8 cellular contexts compared by ENCODE assay signal in genomic region chr20:6006603-6006949, GRCh38. TPM values are rescaled to one million over a fixed set of nuclear protein-coding genes. Genes with fewer than 3 reads are reported as not detected.
DNase-seq lines count a peak whose midpoint lies in the region; ATAC-seq and TF ChIP-seq lines count a peak whose summit lies in the region.

No MANE protein-coding gene starts in this region.

- H3K9ac ChIP-seq in adipocyte (ENCODE audit: low read length) = peak overlapping the region; percentile 96

- H3K27ac ChIP-seq in cardiac muscle cell (peak overlapping the region; percentile 95), right lobe of liver (peak overlapping the region; percentile 71 to 80 (median 77)), urinary bladder (ENCODE audit: low read depth) (no peak overlapping the region)

- peaks cover 20% of the 10 kb centered on the region for H3K36me3 ChIP-seq in cardiac muscle cell
- peaks cover 21% of the 10 kb centered on the region for H3K36me3 ChIP-seq in adipocyte (ENCODE audit: control insufficient read depth, insufficient read depth, low read length, severe bottlenecking)
- H3K36me3 ChIP-seq in right lobe of liver = peaks cover 0 to 20% (median 12%) of the 10 kb centered on the region in 4 donors
- no peaks in the 10 kb centered on the region for H3K36me3 ChIP-seq in urinary bladder (ENCODE audit: insufficient read depth)

- ATAC-seq in left ventricle myocardium superior (no peak), right lobe of liver (no peak), GM18909 (IDR thresholded peaks at IDR 0.05; ENCODE audit: poor library complexity, unreplicated experiment) (no peak), GM18511 (IDR thresholded peaks at IDR 0.05; ENCODE audit: unreplicated experiment) (no peak)

- 0% methylated on average over 8 of the region's 10 CpGs for WGBS in right lobe of liver (ENCODE audit: insufficient coverage, low coverage, low lambda C conversion rate, missing lambda C conversion rate)
- under 1% methylated on average over 10 of the region's 10 CpGs for WGBS in urinary bladder

- H3K4me1 ChIP-seq in cardiac muscle cell (ENCODE audit: low read depth) (peaks cover 7% of the 10 kb centered on the region), adipocyte (ENCODE audit: control insufficient read depth, insufficient read depth, low read length) (peaks cover 34% of the 10 kb centered on the region), right lobe of liver (peaks cover 0 to 17% (median 0%) of the 10 kb centered on the region in 4 donors), urinary bladder (ENCODE audit: insufficient read depth) (no peaks in the 10 kb centered on the region)

- H3K27me3 ChIP-seq in cardiac muscle cell = no peaks in the 10 kb centered on the region
- no peaks in the 10 kb centered on the region for H3K27me3 ChIP-seq in adipocyte (replicated peaks; ENCODE audit: control insufficient read depth, insufficient read depth, low read length)
- no peaks in the 10 kb centered on the region for H3K27me3 ChIP-seq in right lobe of liver

- H3K9me3 ChIP-seq in cardiac muscle cell (ENCODE audit: low read depth) (no peaks in the 10 kb centered on the region), adipocyte (ENCODE audit: control insufficient read depth, low read length) (no peaks in the 10 kb centered on the region), right lobe of liver (no peaks in the 10 kb centered on the region)

- no peak for DNase-seq in cardiac muscle cell (ENCODE audit: low read depth in 1 of 2, low spot score in 1 of 2)
- no peak for DNase-seq in left ventricle myocardium superior
- DNase-seq in adipocyte (ENCODE audit: low read depth) = peak; percentile 25
- DNase-seq in right lobe of liver = no peak
- DNase-seq in stimulated activated CD4-positive, alpha-beta T cell treated with anti-CD3 and anti-CD28 coated beads, Interleukin-4, amount 100 ng/mL, for 24 hours = no peak

- intact Hi-C loops in left ventricle myocardium superior (cut with micrococcal nuclease) = no loop called here
- intact Hi-C loops in right lobe of liver (cut with DNase I) = no loop called here

- TF ChIP-seq CTCF in cardiac muscle cell (IDR thresholded peaks at IDR 0.05; ENCODE audit: low read depth, low read length) (no peak), right lobe of liver (IDR thresholded peaks at IDR 0.05) (no peak)

- no peak for TF ChIP-seq POLR2A in right lobe of liver (IDR thresholded peaks at IDR 0.05)

- peak overlapping the region; percentile 81 for H3K4me3 ChIP-seq in cardiac muscle cell
- peak overlapping the region; percentile 98 for H3K4me3 ChIP-seq in adipocyte (ENCODE audit: low read length)
- peak overlapping the region; percentile 74 to 92 (median 76) for H3K4me3 ChIP-seq in right lobe of liver
- peak overlapping the region; percentile 97 for H3K4me3 ChIP-seq in urinary bladder (ENCODE audit: low read depth, low read length)

RNA-seq across cellular contexts. Expression of gene CRLS1, which starts 0.7 kb away (rescaled TPM):
- total RNA-seq in cardiac muscle cell (76.8 and 93.7 TPM in 2 replicates), left ventricle myocardium superior (111 TPM), right lobe of liver (10 to 100 TPM; 51.4 to 81.6 (median 57.3) TPM), urinary bladder (69.9 TPM)
- polyA plus RNA-seq in cardiac muscle cell (236 and 243 TPM in 2 replicates), urinary bladder (37.6 TPM)

RNA-seq across cellular contexts. Expression of gene LRRN4, which starts 47.3 kb away (rescaled TPM):
- total RNA-seq in cardiac muscle cell = 180 and 227 TPM in 2 replicates
- 135 and 173 TPM in 2 replicates for polyA plus RNA-seq in cardiac muscle cell
- 0.99 TPM for total RNA-seq in left ventricle myocardium superior
- under 1 TPM in 4 of 6 experiments, not detected in 2; 0.10 to 0.31 (median 0.18) TPM for total RNA-seq in right lobe of liver
- 0.58 TPM for total RNA-seq in urinary bladder
- polyA plus RNA-seq in urinary bladder = not detected

RNA-seq across cellular contexts. Expression of gene MCM8, which starts 56.1 kb away (rescaled TPM):
- total RNA-seq in cardiac muscle cell = 7.2 and 9.4 TPM in 2 replicates
- 1.5 and 4.5 TPM in 2 replicates for polyA plus RNA-seq in cardiac muscle cell
- total RNA-seq in left ventricle myocardium superior = 6.7 TPM
- total RNA-seq in right lobe of liver = 1 to 10 TPM; 1.4 to 2.5 (median 1.6) TPM
- total RNA-seq in urinary bladder = 10.7 TPM
- 5.4 TPM for polyA plus RNA-seq in urinary bladder

RNA-seq across cellular contexts. Expression of gene TRMT6, which starts 56.2 kb away (rescaled TPM):
- 12.0 and 13.1 TPM in 2 replicates for total RNA-seq in cardiac muscle cell
- polyA plus RNA-seq in cardiac muscle cell = 12.9 TPM in 2 replicates
- 7.1 TPM for total RNA-seq in left ventricle myocardium superior
- total RNA-seq in right lobe of liver = 1 to 10 TPM; 2.8 to 5.8 (median 4.3) TPM
- 5.6 TPM for total RNA-seq in urinary bladder
- polyA plus RNA-seq in urinary bladder = 9.3 TPM

Comparison
In these comparisons a context has a peak if more than half of its experiments do, and no peak if none do; other contexts are left out.
1. RNA of gene LRRN4, which starts 47.3 kb away (total RNA-seq): 180 to 227 TPM in cardiac muscle cell; 0.99 TPM in left ventricle myocardium superior (single experiment), 0.58 TPM in urinary bladder (single experiment) and 0.10 to 0.31 TPM in right lobe of liver; every median in the first group is over 10 times any median in the second.
2. Peak in every context shown above with its lines, with median percentiles within 50 percentile points of each other: H3K4me3 ChIP-seq.